In the genomic region with DNA sequence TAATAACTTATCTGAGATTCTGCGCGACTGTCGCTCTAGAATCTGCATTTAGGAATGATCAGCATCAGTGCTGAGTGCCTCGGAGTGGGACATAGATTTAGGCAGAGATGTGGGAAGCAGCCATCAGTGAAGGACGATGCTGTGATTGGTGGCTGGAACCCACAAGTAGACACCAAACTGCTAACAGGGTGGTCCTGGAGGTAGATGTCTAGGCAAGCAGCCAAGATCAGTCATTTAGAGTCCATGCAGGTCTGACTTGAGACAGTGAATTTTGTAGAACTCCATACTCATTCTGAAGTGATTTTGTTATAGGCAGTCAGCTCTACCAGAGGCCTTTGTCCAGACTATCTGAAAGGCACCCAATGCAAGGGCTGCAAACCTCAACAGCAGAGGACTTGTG, we compare ENCODE assay signal across 1 cellular context.
TF ChIP-seq lines count a peak whose summit lies in the region.

No MANE protein-coding gene starts in this region.

TF ChIP-seq in IMR-90, 13 proteins besides CTCF, POLR2A, EP300 and RAD21 (continued from another document):
- TF ChIP-seq, protein P1, sequence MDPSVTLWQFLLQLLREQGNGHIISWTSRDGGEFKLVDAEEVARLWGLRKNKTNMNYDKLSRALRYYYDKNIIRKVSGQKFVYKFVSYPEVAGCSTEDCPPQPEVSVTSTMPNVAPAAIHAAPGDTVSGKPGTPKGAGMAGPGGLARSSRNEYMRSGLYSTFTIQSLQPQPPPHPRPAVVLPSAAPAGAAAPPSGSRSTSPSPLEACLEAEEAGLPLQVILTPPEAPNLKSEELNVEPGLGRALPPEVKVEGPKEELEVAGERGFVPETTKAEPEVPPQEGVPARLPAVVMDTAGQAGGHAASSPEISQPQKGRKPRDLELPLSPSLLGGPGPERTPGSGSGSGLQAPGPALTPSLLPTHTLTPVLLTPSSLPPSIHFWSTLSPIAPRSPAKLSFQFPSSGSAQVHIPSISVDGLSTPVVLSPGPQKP (IDR thresholded peaks at IDR 0.05; ENCODE audit: borderline replicate concordance, low read depth, low read length) = no peak
- TF ChIP-seq BHLHE40 (IDR thresholded peaks at IDR 0.05; ENCODE audit: low read depth, low read length) = no peak
